ENCODE assay signal across 29 cellular contexts in the genomic region with DNA sequence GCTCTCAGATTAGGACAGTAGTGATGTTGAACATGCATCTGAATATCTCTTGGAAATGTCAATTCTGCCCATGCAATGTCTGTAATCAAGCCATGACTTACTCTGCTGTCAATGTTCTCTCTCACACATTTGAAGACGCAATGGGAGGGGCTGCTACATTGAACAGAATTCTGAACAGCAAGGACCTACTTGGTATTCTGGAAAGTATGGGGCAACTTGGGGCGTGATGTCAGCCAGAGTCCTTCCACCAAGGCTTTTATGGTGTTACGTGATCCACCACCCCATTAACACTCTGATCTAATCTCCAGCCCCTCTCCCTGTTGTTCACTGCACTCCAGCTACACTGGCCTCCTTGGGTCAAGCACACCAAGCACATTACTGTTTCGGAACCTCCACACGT. TPM values are rescaled to one million over a fixed set of nuclear protein-coding genes. Genes with fewer than 3 reads are reported as not detected.
"Had no signal": no experiment of that assay in that cellular context is flagged by ENCODE, and none has a peak within 500 bp of the region (broad histone marks: within the 10 kb centered on the region; RNA-seq: fewer than 3 reads in every experiment).

No MANE protein-coding gene starts in this region.

- H3K9me3 ChIP-seq: body of pancreas, breast epithelium had no signal

- H3K27me3 Mint-ChIP-seq: activated B cell treated with CpG ODN at 0.5 μM for 24 hours; activated CD4-positive, alpha-beta memory T cell treated with anti-CD3 and anti-CD28 coated beads for 36 hours; activated naive CD4-positive, alpha-beta T cell treated with anti-CD3 and anti-CD28 coated beads, Interleukin-2, amount 50 U/mL, for 24 hours; IgD-negative memory B cell; T-cell had no signal

- H3K4me3 Mint-ChIP-seq: activated B cell treated with CpG ODN at 0.5 μM for 24 hours; activated CD4-positive, alpha-beta memory T cell treated with anti-CD3 and anti-CD28 coated beads for 36 hours; activated naive CD4-positive, alpha-beta T cell treated with anti-CD3 and anti-CD28 coated beads, Interleukin-2, amount 50 U/mL, for 24 hours; activated naive CD8-positive, alpha-beta T cell treated with anti-CD3 and anti-CD28 coated beads, Interleukin-2, amount 10 ng/mL, durations not matched to agents 7 days and 5 days; IgD-negative memory B cell; T-cell had no signal

- H3K4me1 ChIP-seq: breast epithelium had no signal

- H3K4me1 Mint-ChIP-seq: activated B cell treated with CpG ODN at 0.5 μM for 24 hours; activated naive CD4-positive, alpha-beta T cell treated with anti-CD3 and anti-CD28 coated beads, Interleukin-2, amount 50 U/mL, for 24 hours; activated naive CD8-positive, alpha-beta T cell treated with anti-CD3 and anti-CD28 coated beads, Interleukin-2, amount 10 ng/mL, durations not matched to agents 7 days and 5 days had no signal

- H3K27ac ChIP-seq: body of pancreas, breast epithelium, VCaP had no signal

- H3K27me3 ChIP-seq: body of pancreas, breast epithelium had no signal

- H3K4me3 ChIP-seq: body of pancreas, breast epithelium had no signal

- H3K36me3 ChIP-seq: breast epithelium had no signal

- DNase-seq: activated B cell treated with CpG ODN at 0.5 μM for 24 hours; activated CD4-positive, alpha-beta memory T cell treated with anti-CD3 and anti-CD28 coated beads for 36 hours; activated CD4-positive, alpha-beta T cell treated with anti-CD3 and anti-CD28 coated beads for 4 hours; activated CD4-positive, alpha-beta T cell treated with anti-CD3 and anti-CD28 coated beads, Interleukin-2, amount 50 U/mL, for 1 hour; activated CD4-positive, CD25-positive, alpha-beta regulatory T cell treated with anti-CD3 and anti-CD28 coated beads, Interleukin-2, amount 50 U/mL, for 72 hours; activated CD8-positive, alpha-beta memory T cell treated with anti-CD3 and anti-CD28 coated beads, Interleukin-2, amount 50 U/mL, for 4 hours; activated effector memory CD4-positive, alpha-beta T cell treated with Interleukin-2 at 50 U/mL for 16 hours; activated naive CD8-positive, alpha-beta T cell treated with anti-CD3 and anti-CD28 coated beads, Interleukin-2, amount 10 ng/mL, durations not matched to agents 7 days and 5 days; activated T-cell treated with anti-CD3 and anti-CD28 coated beads, Interleukin-2, amount 50 U/mL, for 48 hours; amygdala; body of pancreas; Karpas-422; NCI-H1105; NCI-H1417 treated with DMSO at 0.1 percent for 48 hours; NCI-H1930; NCI-H2081 treated with DMSO at 0.1 percent for 48 hours; NCI-H226; NCI-H524 treated with DMSO at 0.1 percent for 48 hours; SIG-M5; T-cell; T-helper 2 cell; T-helper 9 cell had no signal

- H3K27ac Mint-ChIP-seq: activated B cell treated with CpG ODN at 0.5 μM for 24 hours; activated CD4-positive, alpha-beta memory T cell treated with anti-CD3 and anti-CD28 coated beads for 36 hours; activated naive CD4-positive, alpha-beta T cell treated with anti-CD3 and anti-CD28 coated beads, Interleukin-2, amount 50 U/mL, for 24 hours; activated naive CD8-positive, alpha-beta T cell treated with anti-CD3 and anti-CD28 coated beads, Interleukin-2, amount 10 ng/mL, durations not matched to agents 7 days and 5 days; T-cell had no signal

RNA-seq across cellular contexts. Expression of gene C11orf91, which starts 42.7 kb away (rescaled TPM):
- total RNA-seq: activated CD4-positive, alpha-beta memory T cell treated with anti-CD3 and anti-CD28 coated beads for 36 hours; astrocyte; body of pancreas; breast epithelium; NCI-H460; RPMI7951 had no signal
- polyA plus RNA-seq: IgD-negative memory B cell had no signal
